Comparison of ENCODE assay signal across 1 cellular context in the genomic region with DNA sequence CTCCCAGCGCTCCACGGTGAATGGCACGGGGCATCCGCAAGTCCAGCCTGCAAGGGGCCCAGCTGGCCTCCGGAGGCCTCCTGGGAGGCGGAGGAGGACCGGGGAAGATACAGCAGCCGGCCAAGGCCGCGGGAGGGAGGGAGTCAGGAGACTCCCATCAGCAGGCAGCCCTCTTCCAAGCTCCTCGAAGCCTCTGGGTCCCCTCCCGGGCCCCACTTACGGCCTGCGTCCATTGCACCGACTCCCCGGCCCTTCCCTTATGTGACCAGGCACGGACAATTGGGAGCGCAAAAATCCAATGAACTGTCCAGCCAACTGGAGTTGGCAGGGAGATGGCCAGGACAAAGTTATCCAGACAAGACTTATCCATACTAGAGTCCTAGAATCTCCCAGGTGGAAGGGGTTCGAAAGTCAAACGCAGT.
TF ChIP-seq lines count a peak whose summit lies in the region.

No MANE protein-coding gene starts in this region.

TF ChIP-seq in H1, 55 proteins besides CTCF, POLR2A, EP300 and RAD21 (continued from another document):
- TF ChIP-seq JUND (IDR thresholded peaks at IDR 0.05; ENCODE audit: low read length) (no peak), KDM5A (IDR thresholded peaks at IDR 0.05; ENCODE audit: low read length) (no peak), SIRT6 (IDR thresholded peaks at IDR 0.05; ENCODE audit: low read length) (no peak), ATF2 (IDR thresholded peaks at IDR 0.05; ENCODE audit: low read length) (no peak), SIN3A (conservative IDR thresholded peaks at IDR 0.05 in 1 of 2, IDR thresholded peaks at IDR 0.05 in 1 of 2; ENCODE audit: low read depth in 1 of 2, low read length in 2 of 2) (no peak; a peak in 1 of 4 replicates), GABPA (IDR thresholded peaks at IDR 0.05; ENCODE audit: borderline replicate concordance, insufficient read depth, low read length) (no peak), HDAC2 (IDR thresholded peaks at IDR 0.05; ENCODE audit: borderline replicate concordance in 1 of 2, low read depth in 2 of 2, low read length in 2 of 2) (no peak), CTBP2 (IDR thresholded peaks at IDR 0.05; ENCODE audit: borderline replicate concordance, insufficient read depth, insufficient read length, low read length) (no peak), TBP (IDR thresholded peaks at IDR 0.05; ENCODE audit: low read depth, low read length) (no peak), TAF1 (IDR thresholded peaks at IDR 0.05; ENCODE audit: low read depth, low read length) (no peak), JUN (IDR thresholded peaks at IDR 0.05; ENCODE audit: low read depth, low read length) (no peak), HDAC6 (IDR thresholded peaks at IDR 0.05; ENCODE audit: low read depth, low read length) (no peak), CBX8 (IDR thresholded peaks at IDR 0.05; ENCODE audit: borderline replicate concordance, low read depth, low read length) (no peak), TAF7 (optimal IDR thresholded peaks at IDR 0.05; ENCODE audit: borderline replicate concordance, low read depth, low read length) (no peak)
